In genomic region chr5:204966-205670, GRCh38 we compare ENCODE assay signal across 19 cellular contexts. TPM values are rescaled to one million over a fixed set of nuclear protein-coding genes. Genes with fewer than 3 reads are reported as not detected.
"Had no signal": no experiment of that assay in that cellular context is flagged by ENCODE, and none has a peak within 500 bp of the region (broad histone marks: within the 10 kb centered on the region; RNA-seq: fewer than 3 reads in every experiment).

No MANE protein-coding gene starts in this region.

- FAIRE-seq: astrocyte, colon had no signal

- H3K27me3 ChIP-seq: esophagus squamous epithelium, tibial artery, uterus had no signal

- ATAC-seq: activated T-helper 17 cell treated with anti-CD3 and anti-CD28 coated beads, Interleukin-2, amount 50 U/mL, for 72 hours; natural killer cell treated with Interleukin-12 subunit alpha and Interleukin-12 subunit beta and Interleukin-15 and Interleukin-18, amount 100 ng/mL, for 72 hours; stimulated activated naive B cell treated with anti-CD40 and anti-IgM and Interleukin-4, amounts not matched to agents 10 μg/mL and 1 μg/mL and 100 μg/mL, for 72 hours had no signal

- H3K4me1 ChIP-seq: esophagus squamous epithelium had no signal

- H3K27ac Mint-ChIP-seq: activated T-helper 17 cell treated with anti-CD3 and anti-CD28 coated beads, Interleukin-2, amount 50 U/mL, for 72 hours; memory B cell; natural killer cell treated with Interleukin-12 subunit alpha and Interleukin-12 subunit beta and Interleukin-15 and Interleukin-18, amount 100 ng/mL, for 72 hours; stimulated activated naive B cell treated with anti-CD40 and anti-IgM and Interleukin-4, amounts not matched to agents 10 μg/mL and 1 μg/mL and 100 μg/mL, for 72 hours had no signal

- H3K9me3 ChIP-seq: esophagus squamous epithelium, tibial artery, uterus had no signal

- H3K27ac ChIP-seq: esophagus squamous epithelium, skin epidermis, tibial artery, uterus had no signal

- H3K9me3 Mint-ChIP-seq: activated T-helper 17 cell treated with anti-CD3 and anti-CD28 coated beads, Interleukin-2, amount 50 U/mL, for 72 hours; memory B cell; natural killer cell treated with Interleukin-12 subunit alpha and Interleukin-12 subunit beta and Interleukin-15 and Interleukin-18, amount 100 ng/mL, for 72 hours; stimulated activated naive B cell treated with anti-CD40 and anti-IgM and Interleukin-4, amounts not matched to agents 10 μg/mL and 1 μg/mL and 100 μg/mL, for 72 hours had no signal

- DNase-seq: activated CD4-positive, alpha-beta T cell treated with anti-CD3 and anti-CD28 coated beads, Interleukin-2, amount 50 U/mL, for 4 hours; activated CD4-positive, CD25-positive, alpha-beta regulatory T cell treated with anti-CD3 and anti-CD28 coated beads, Interleukin-2, amount 50 U/mL, for 72 hours; activated naive CD4-positive, alpha-beta T cell treated with anti-CD3 and anti-CD28 coated beads, Interleukin-2, amount 50 U/mL, for 16 hours; esophagus squamous epithelium; nucleus accumbens; stimulated activated CD4-positive, alpha-beta T cell treated with anti-CD3 and anti-CD28 coated beads, Interleukin-15, amount 100 ng/mL, for 24 hours; stimulated activated CD4-positive, alpha-beta T cell treated with anti-CD3 and anti-CD28 coated beads, Interleukin-4, amount 100 ng/mL, for 1 hour; stimulated activated naive B cell treated with anti-CD40 and anti-IgM and Interleukin-4, amounts not matched to agents 10 μg/mL and 1 μg/mL and 100 μg/mL, for 72 hours; tibial artery; uterus had no signal

- H3K4me3 ChIP-seq: esophagus squamous epithelium, skin epidermis, tibial artery, uterus had no signal

- H3K4me3 Mint-ChIP-seq: activated T-helper 17 cell treated with anti-CD3 and anti-CD28 coated beads, Interleukin-2, amount 50 U/mL, for 72 hours; memory B cell; natural killer cell treated with Interleukin-12 subunit alpha and Interleukin-12 subunit beta and Interleukin-15 and Interleukin-18, amount 100 ng/mL, for 72 hours; stimulated activated naive B cell treated with anti-CD40 and anti-IgM and Interleukin-4, amounts not matched to agents 10 μg/mL and 1 μg/mL and 100 μg/mL, for 72 hours had no signal

- H3K27me3 Mint-ChIP-seq: activated T-helper 17 cell treated with anti-CD3 and anti-CD28 coated beads, Interleukin-2, amount 50 U/mL, for 72 hours; memory B cell; natural killer cell treated with Interleukin-12 subunit alpha and Interleukin-12 subunit beta and Interleukin-15 and Interleukin-18, amount 100 ng/mL, for 72 hours; stimulated activated naive B cell treated with anti-CD40 and anti-IgM and Interleukin-4, amounts not matched to agents 10 μg/mL and 1 μg/mL and 100 μg/mL, for 72 hours had no signal

- H3K36me3 ChIP-seq: uterus had no signal

RNA-seq across cellular contexts. Expression of gene LRRC14B, which starts 13.8 kb away (rescaled TPM):
- total RNA-seq: activated T-helper 17 cell treated with anti-CD3 and anti-CD28 coated beads, Interleukin-2, amount 50 U/mL, for 72 hours; astrocyte; esophagus squamous epithelium; fibroblast of villous mesenchyme; natural killer cell treated with Interleukin-12 subunit alpha and Interleukin-12 subunit beta and Interleukin-15 and Interleukin-18, amount 100 ng/mL, for 72 hours; posterior vena cava; uterus had no signal
- polyA plus RNA-seq: adipose tissue had no signal
